Comparison of ENCODE assay signal across 11 cellular contexts in the genomic region with DNA sequence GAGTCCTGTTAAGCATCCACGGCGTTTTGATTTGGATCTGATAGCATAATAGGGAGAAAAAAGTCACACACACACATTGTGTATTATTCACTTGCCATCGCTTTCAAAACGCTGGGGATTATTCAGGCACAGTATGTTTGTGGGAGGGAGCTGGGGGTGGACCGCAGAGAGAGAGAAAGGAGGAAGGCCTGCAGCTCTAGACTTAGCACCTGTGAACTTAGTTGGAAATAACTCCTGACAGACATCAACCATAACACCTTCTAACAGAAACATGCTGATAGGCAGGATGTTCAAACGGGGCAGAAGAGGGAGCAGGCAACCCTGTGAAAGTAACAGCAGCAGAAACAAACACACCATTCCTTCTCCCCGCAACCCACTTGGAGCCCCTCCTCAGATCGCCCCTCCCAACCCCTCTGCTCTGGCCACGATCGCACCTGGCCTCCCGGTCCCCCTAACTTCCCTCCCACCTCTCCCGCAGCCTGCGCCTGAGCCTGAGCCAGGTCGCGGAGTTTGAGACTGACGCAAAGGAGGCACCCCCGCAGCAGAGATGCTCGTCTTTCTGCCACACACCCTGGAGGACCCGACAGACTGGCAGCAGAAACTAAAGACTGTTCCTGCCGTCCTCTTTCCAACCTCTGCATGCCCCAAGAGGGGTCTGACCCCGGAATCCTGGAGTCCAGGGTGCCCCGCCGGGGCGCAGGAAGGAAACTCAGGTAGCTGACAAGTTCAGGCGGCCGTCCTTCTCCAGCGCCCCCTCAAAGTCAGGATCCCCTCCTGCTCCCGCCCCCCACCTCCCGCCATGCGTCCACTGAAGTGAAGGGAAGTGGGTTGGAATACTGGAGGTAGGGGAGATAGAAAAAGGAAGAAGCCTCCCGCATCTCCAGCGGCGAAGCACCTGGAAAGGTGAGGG. TPM values are rescaled to one million over a fixed set of nuclear protein-coding genes. Genes with fewer than 3 reads are reported as not detected.
DNase-seq lines count a peak whose midpoint lies in the region; ATAC-seq, FAIRE-seq and TF ChIP-seq lines count a peak whose summit lies in the region.
"Had no signal": no experiment of that assay in that cellular context is flagged by ENCODE, and none has a peak within 500 bp of the region (broad histone marks: within the 10 kb centered on the region; RNA-seq: fewer than 3 reads in every experiment).

No MANE protein-coding gene starts in this region.

- TF ChIP-seq CTCF in SU-DHL-6 (IDR thresholded peaks at IDR 0.05; ENCODE audit: insufficient read depth, low read length, poor library complexity, severe bottlenecking) (no peak), A673 (conservative IDR thresholded peaks at IDR 0.05; ENCODE audit: low read depth, low read length) (no peak)

- H2AFZ ChIP-seq in SU-DHL-6 (ENCODE audit: low read depth, low read length, severe bottlenecking), result no peak overlapping the region

- ATAC-seq in HG03139 (IDR thresholded peaks at IDR 0.05; ENCODE audit: unreplicated experiment), result no peak
- ATAC-seq: PC-3; stimulated activated naive CD8-positive, alpha-beta T cell treated with anti-CD3 and anti-CD28 coated beads, Interleukin-15, Interleukin-2, amounts not matched to agents 100 U/mL and 50 U/mL, for 24 hours had no signal

- no peaks in the 10 kb centered on the region for H4K20me1 ChIP-seq in SU-DHL-6 (ENCODE audit: low read depth, low read length)

- H3K4me3 ChIP-seq in SU-DHL-6 (ENCODE audit: insufficient read depth, low read length, poor library complexity, severe bottlenecking), result peak overlapping the region; percentile 2
- H3K4me3 ChIP-seq in iPS-15b (ENCODE audit: low read depth, low read length), result peak overlapping the region; percentile 65
- H3K4me3 ChIP-seq in A673 (ENCODE audit: low read depth, low read length, poor library complexity, severe bottlenecking), result no peak overlapping the region

- FAIRE-seq in GM19239 (lab: Jason Lieb, UNC), result no peak

- CTCF ChIA-PET in A673 (lab: Charles Lee), result no interaction called here

- no peaks in the 10 kb centered on the region for H3K9me3 ChIP-seq in SU-DHL-6 (ENCODE audit: insufficient read depth, low read length)
- no peaks in the 10 kb centered on the region for H3K9me3 ChIP-seq in iPS-15b (ENCODE audit: control insufficient read depth, insufficient read depth, low read length)
- no peaks in the 10 kb centered on the region for H3K9me3 ChIP-seq in A673 (ENCODE audit: low read depth, low read length, poor library complexity, severe bottlenecking)

- peak overlapping the region; percentile 30 for H3K4me2 ChIP-seq in SU-DHL-6 (ENCODE audit: low read depth, low read length, poor library complexity, severe bottlenecking)

- intact Hi-C loops in A673 (cut with micrococcal nuclease; ENCODE audit: unreplicated experiment), result no loop called here

- no peak overlapping the region for H3K9ac ChIP-seq in SU-DHL-6 (ENCODE audit: low read length)
- peak overlapping the region; percentile 28 for H3K9ac ChIP-seq in iPS-15b (ENCODE audit: low read depth, low read length)

- POLR2A ChIA-PET in A673 (lab: Charles Lee; ENCODE audit: low non-redundant PET), result no interaction called here

- no peak for TF ChIP-seq POLR2A in erythroblast (IDR thresholded peaks at IDR 0.05; ENCODE audit: low read length)

- no peaks in the 10 kb centered on the region for H3K79me2 ChIP-seq in SU-DHL-6 (ENCODE audit: insufficient read depth, low read length)

- no TSS peak for BruUV-seq in A673 (replicated peaks; lab: Mats Ljungman, UMichigan)

- H3K27ac ChIP-seq in SU-DHL-6 (ENCODE audit: low read depth, low read length), result no peak overlapping the region
- no peak overlapping the region for H3K27ac ChIP-seq in A673 (ENCODE audit: low read depth, low read length, poor library complexity, severe bottlenecking)

- H3K36me3 ChIP-seq in SU-DHL-6 (ENCODE audit: low read length) (no peaks in the 10 kb centered on the region), iPS-15b (ENCODE audit: control insufficient read depth, insufficient read depth, low read length) (no peaks in the 10 kb centered on the region), A673 (ENCODE audit: insufficient read depth, low read length, poor library complexity, severe bottlenecking) (no peaks in the 10 kb centered on the region)

- H3F3A ChIP-seq in SU-DHL-6 (ENCODE audit: insufficient read depth), result no peaks in the 10 kb centered on the region

- no peaks in the 10 kb centered on the region for H3K9me2 ChIP-seq in SU-DHL-6 (replicated peaks; ENCODE audit: insufficient read depth, low read length)

- H3K4me1 ChIP-seq in iPS-15b (ENCODE audit: control insufficient read depth, insufficient read depth, low read length), result peaks cover 14% of the 10 kb centered on the region
- no peaks in the 10 kb centered on the region for H3K4me1 ChIP-seq in A673 (ENCODE audit: insufficient read depth, low read length, poor library complexity, severe bottlenecking)

- H3K27me3 ChIP-seq in SU-DHL-6 (ENCODE audit: low read length), result no peaks in the 10 kb centered on the region
- no peaks in the 10 kb centered on the region for H3K27me3 ChIP-seq in iPS-15b (ENCODE audit: control insufficient read depth, insufficient read depth, low read length)
- H3K27me3 ChIP-seq in A673 (replicated peaks; ENCODE audit: insufficient read depth, low read depth, low read length, poor library complexity), result peaks cover 56% of the 10 kb centered on the region

- DNase-seq in GM19239 (ENCODE audit: insufficient read length, low spot score) (peak; percentile 12), retina (peak; percentile 39), A673 (ENCODE audit: low spot score) (no peak), erythroblast (lab: John Stamatoyannopoulos, UW) (no peak)
- DNase-seq in stimulated activated CD8-positive, alpha-beta memory T cell treated with anti-CD3 and anti-CD28 coated beads, Interleukin-4, amount 100 ng/mL, for 48 hours, result no peak
- DNase-seq: activated CD8-positive, alpha-beta memory T cell treated with anti-CD3 and anti-CD28 coated beads, Interleukin-2, amount 50 U/mL, for 48 hours; PC-3; stimulated activated naive CD8-positive, alpha-beta T cell treated with anti-CD3 and anti-CD28 coated beads, Interleukin-15, Interleukin-2, amounts not matched to agents 100 U/mL and 50 U/mL, for 24 hours had no signal

RNA-seq across cellular contexts. Expression of a gene that starts 0.7 kb away (rescaled TPM):
- not detected in 2 replicates for total RNA-seq in A673 (2021)
- total RNA-seq: PC-3 had no signal

Comparison
In these comparisons a context has a peak if more than half of its experiments do, and no peak if none do; other contexts are left out.
1. DNase-seq: peak in GM19239 (single experiment) and retina (single experiment); none in A673 (single experiment), stimulated activated CD8-positive, alpha-beta memory T cell treated with anti-CD3 and anti-CD28 coated beads, Interleukin-4, amount 100 ng/mL, for 48 hours (single experiment) and erythroblast (0 of 2).